Comparison of ENCODE assay signal across 1 cellular context in the genomic region with DNA sequence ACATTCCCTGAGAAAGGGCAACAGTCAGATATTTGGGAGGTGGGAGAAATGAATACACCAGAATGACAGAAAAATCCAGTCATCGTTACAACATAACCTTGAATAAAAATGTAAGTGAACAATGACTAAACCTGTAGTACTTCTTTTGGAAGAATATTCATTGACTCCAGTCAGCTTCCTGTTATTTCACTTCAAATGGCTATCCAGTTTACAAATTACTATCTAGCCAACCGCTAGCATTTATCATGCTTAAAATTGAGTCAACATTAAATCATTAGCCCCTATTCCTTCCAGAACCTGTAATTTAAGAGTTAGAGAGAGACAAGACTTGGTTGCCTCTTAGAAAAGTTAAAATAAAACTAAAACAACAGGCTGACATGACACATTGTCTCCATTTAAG.
TF ChIP-seq lines count a peak whose summit lies in the region.

No MANE protein-coding gene starts in this region.

TF ChIP-seq in HCT116, 20 proteins besides CTCF, POLR2A, EP300 and RAD21 (continued from another document):
- TF ChIP-seq, protein P1, sequence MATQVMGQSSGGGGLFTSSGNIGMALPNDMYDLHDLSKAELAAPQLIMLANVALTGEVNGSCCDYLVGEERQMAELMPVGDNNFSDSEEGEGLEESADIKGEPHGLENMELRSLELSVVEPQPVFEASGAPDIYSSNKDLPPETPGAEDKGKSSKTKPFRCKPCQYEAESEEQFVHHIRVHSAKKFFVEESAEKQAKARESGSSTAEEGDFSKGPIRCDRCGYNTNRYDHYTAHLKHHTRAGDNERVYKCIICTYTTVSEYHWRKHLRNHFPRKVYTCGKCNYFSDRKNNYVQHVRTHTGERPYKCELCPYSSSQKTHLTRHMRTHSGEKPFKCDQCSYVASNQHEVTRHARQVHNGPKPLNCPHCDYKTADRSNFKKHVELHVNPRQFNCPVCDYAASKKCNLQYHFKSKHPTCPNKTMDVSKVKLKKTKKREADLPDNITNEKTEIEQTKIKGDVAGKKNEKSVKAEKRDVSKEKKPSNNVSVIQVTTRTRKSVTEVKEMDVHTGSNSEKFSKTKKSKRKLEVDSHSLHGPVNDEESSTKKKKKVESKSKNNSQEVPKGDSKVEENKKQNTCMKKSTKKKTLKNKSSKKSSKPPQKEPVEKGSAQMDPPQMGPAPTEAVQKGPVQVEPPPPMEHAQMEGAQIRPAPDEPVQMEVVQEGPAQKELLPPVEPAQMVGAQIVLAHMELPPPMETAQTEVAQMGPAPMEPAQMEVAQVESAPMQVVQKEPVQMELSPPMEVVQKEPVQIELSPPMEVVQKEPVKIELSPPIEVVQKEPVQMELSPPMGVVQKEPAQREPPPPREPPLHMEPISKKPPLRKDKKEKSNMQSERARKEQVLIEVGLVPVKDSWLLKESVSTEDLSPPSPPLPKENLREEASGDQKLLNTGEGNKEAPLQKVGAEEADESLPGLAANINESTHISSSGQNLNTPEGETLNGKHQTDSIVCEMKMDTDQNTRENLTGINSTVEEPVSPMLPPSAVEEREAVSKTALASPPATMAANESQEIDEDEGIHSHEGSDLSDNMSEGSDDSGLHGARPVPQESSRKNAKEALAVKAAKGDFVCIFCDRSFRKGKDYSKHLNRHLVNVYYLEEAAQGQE (IDR thresholded peaks at IDR 0.05; ENCODE audit: low read depth) = no peak
- TF ChIP-seq EGR1 (IDR thresholded peaks at IDR 0.05; ENCODE audit: low read depth) (no peak), MAX (IDR thresholded peaks at IDR 0.05) (no peak), EZH2 (IDR thresholded peaks at IDR 0.05) (no peak), POLR2AphosphoS5 (IDR thresholded peaks at IDR 0.05; ENCODE audit: low read depth, low read length) (no peak)
TF ChIP-seq in HCT116: peak in this region for 0.
